Comparison of ENCODE assay signal across 27 cellular contexts in genomic region chr6:33372532-33373123, GRCh38. TPM values are rescaled to one million over a fixed set of nuclear protein-coding genes. Genes with fewer than 3 reads are reported as not detected.
DNase-seq lines count a peak whose midpoint lies in the region; ATAC-seq and TF ChIP-seq lines count a peak whose summit lies in the region.
"Had no signal": no experiment of that assay in that cellular context is flagged by ENCODE, and none has a peak within 500 bp of the region (broad histone marks: within the 10 kb centered on the region; RNA-seq: fewer than 3 reads in every experiment).

No MANE protein-coding gene starts in this region.

- no peaks in the 10 kb centered on the region for H3K27me3 Mint-ChIP-seq in activated CD8-positive, alpha-beta T cell treated with anti-CD3 and anti-CD28 coated beads for 36 hours
- no peaks in the 10 kb centered on the region for H3K27me3 Mint-ChIP-seq in activated CD8-positive, alpha-beta T cell treated with anti-CD3 and anti-CD28 coated beads, Interleukin-2, amount 10 ng/mL, durations not matched to agents 7 days and 5 days (ENCODE audit: low read depth)
- H3K27me3 Mint-ChIP-seq in Calu3 (ENCODE audit: unreplicated experiment), result no peaks in the 10 kb centered on the region

- peak overlapping the region; percentile 34 for H3K27ac Mint-ChIP-seq in activated CD8-positive, alpha-beta T cell treated with anti-CD3 and anti-CD28 coated beads for 36 hours
- no peak overlapping the region for H3K27ac Mint-ChIP-seq in activated CD8-positive, alpha-beta T cell treated with anti-CD3 and anti-CD28 coated beads, Interleukin-2, amount 10 ng/mL, durations not matched to agents 7 days and 5 days
- H3K27ac Mint-ChIP-seq in Calu3 (ENCODE audit: unreplicated experiment), result no peak overlapping the region

- H3K4me3 ChIP-seq in iPS-15b (ENCODE audit: low read depth, low read length) (no peak overlapping the region), suprapubic skin (no peak overlapping the region)
- H3K4me3 ChIP-seq: GM12878, pancreas, sigmoid colon, thoracic aorta had no signal

- peak overlapping the region; percentile 8 for H3K27ac ChIP-seq in suprapubic skin
- H3K27ac ChIP-seq: foreskin keratinocyte, pancreas, sigmoid colon, thoracic aorta had no signal

- peaks cover 12% of the 10 kb centered on the region for H3K4me1 ChIP-seq in iPS-15b (ENCODE audit: control insufficient read depth, insufficient read depth, low read length)
- H3K4me1 ChIP-seq in suprapubic skin, result peaks cover 40% of the 10 kb centered on the region

- no peak for TF ChIP-seq POLR2A in suprapubic skin (IDR thresholded peaks at IDR 0.05)

- 60% methylated on average over 4 of the region's 4 CpGs for WGBS in suprapubic skin

- intact Hi-C loops in activated CD8-positive, alpha-beta T cell treated with anti-CD3 and anti-CD28 coated beads for 36 hours (cut with micrococcal nuclease), result no loop called here
- intact Hi-C loops in Calu3 (cut with micrococcal nuclease; ENCODE audit: unreplicated experiment), result no loop called here

- TF ChIP-seq CTCF in activated CD8-positive, alpha-beta T cell treated with anti-CD3 and anti-CD28 coated beads for 36 hours (IDR thresholded peaks at IDR 0.05), result no peak
- TF ChIP-seq CTCF in suprapubic skin (IDR thresholded peaks at IDR 0.05) (no peak), Calu3 (IDR thresholded peaks at IDR 0.05; ENCODE audit: unreplicated experiment) (no peak)

- H3K9me3 ChIP-seq in iPS-15b (ENCODE audit: control insufficient read depth, insufficient read depth, low read length) (no peaks in the 10 kb centered on the region), suprapubic skin (no peaks in the 10 kb centered on the region)
- H3K9me3 ChIP-seq: pancreas, sigmoid colon, thoracic aorta had no signal

- peaks cover 12% of the 10 kb centered on the region for H3K4me1 Mint-ChIP-seq in activated CD8-positive, alpha-beta T cell treated with anti-CD3 and anti-CD28 coated beads for 36 hours (ENCODE audit: low read depth)
- H3K4me1 Mint-ChIP-seq in activated CD8-positive, alpha-beta T cell treated with anti-CD3 and anti-CD28 coated beads, Interleukin-2, amount 10 ng/mL, durations not matched to agents 7 days and 5 days (ENCODE audit: low read depth), result peaks cover 31% of the 10 kb centered on the region
- peaks cover 26% of the 10 kb centered on the region for H3K4me1 Mint-ChIP-seq in Calu3 (ENCODE audit: low read depth, unreplicated experiment)

- H3K27me3 ChIP-seq in iPS-15b (ENCODE audit: control insufficient read depth, insufficient read depth, low read length) (no peaks in the 10 kb centered on the region), suprapubic skin (no peaks in the 10 kb centered on the region)
- H3K27me3 ChIP-seq: foreskin keratinocyte, pancreas, sigmoid colon had no signal

- ATAC-seq in activated CD8-positive, alpha-beta T cell treated with anti-CD3 and anti-CD28 coated beads for 36 hours, result no peak
- no peak for ATAC-seq in activated CD8-positive, alpha-beta T cell treated with anti-CD3 and anti-CD28 coated beads, Interleukin-2, amount 10 ng/mL, durations not matched to agents 7 days and 5 days
- ATAC-seq in GM18909 (IDR thresholded peaks at IDR 0.05; ENCODE audit: poor library complexity, unreplicated experiment), result no peak
- ATAC-seq: foreskin keratinocyte, GM12878, pancreas, PC-3 had no signal

- DNase-seq in activated CD8-positive, alpha-beta T cell treated with anti-CD3 and anti-CD28 coated beads for 36 hours, result no peak
- no peak for DNase-seq in activated CD8-positive, alpha-beta T cell treated with anti-CD3 and anti-CD28 coated beads, Interleukin-2, amount 10 ng/mL, durations not matched to agents 7 days and 5 days
- peak; percentile 84 for DNase-seq in NCI-H82 (lab: John Stamatoyannopoulos, UW)
- no peak for DNase-seq in suprapubic skin (ENCODE audit: low spot score in 2 of 2)
- DNase-seq in MV-4-11 (lab: John Stamatoyannopoulos, UW), result no peak
- no peak for DNase-seq in Calu3
- DNase-seq: ACHN; activated CD4-positive, alpha-beta T cell treated with anti-CD3 and anti-CD28 coated beads, Interleukin-2, amount 50 U/mL, for 48 hours; activated naive CD4-positive, alpha-beta T cell; activated T-cell treated with anti-CD3 and anti-CD28 coated beads for 4 hours; central memory CD4-positive, alpha-beta T cell; DMS153; erythroblast; foreskin keratinocyte; NCI-H1048; NCI-H2029; NCI-H526 treated with DMSO at 0.1 percent for 48 hours; pancreas; PC-3; SHP77 treated with DMSO at 0.1 percent for 48 hours; sigmoid colon; T-helper 1 cell had no signal

- no TSS peak for BruUV-seq in Calu3 (replicated peaks; lab: Mats Ljungman, UMichigan)

- no peak overlapping the region for H3K4me3 Mint-ChIP-seq in activated CD8-positive, alpha-beta T cell treated with anti-CD3 and anti-CD28 coated beads for 36 hours
- H3K4me3 Mint-ChIP-seq in activated CD8-positive, alpha-beta T cell treated with anti-CD3 and anti-CD28 coated beads, Interleukin-2, amount 10 ng/mL, durations not matched to agents 7 days and 5 days, result no peak overlapping the region
- H3K4me3 Mint-ChIP-seq in Calu3 (ENCODE audit: low read depth, unreplicated experiment), result no peak overlapping the region

- H3K36me3 Mint-ChIP-seq in activated CD8-positive, alpha-beta T cell treated with anti-CD3 and anti-CD28 coated beads for 36 hours (ENCODE audit: low read depth), result no peaks in the 10 kb centered on the region
- no peaks in the 10 kb centered on the region for H3K36me3 Mint-ChIP-seq in activated CD8-positive, alpha-beta T cell treated with anti-CD3 and anti-CD28 coated beads, Interleukin-2, amount 10 ng/mL, durations not matched to agents 7 days and 5 days (ENCODE audit: low read depth)
- no peaks in the 10 kb centered on the region for H3K36me3 Mint-ChIP-seq in Calu3 (ENCODE audit: insufficient read depth, unreplicated experiment)
- H3K36me3 Mint-ChIP-seq: CD14-positive monocyte had no signal

- POLR2A ChIA-PET in activated CD8-positive, alpha-beta T cell treated with anti-CD3 and anti-CD28 coated beads for 36 hours (lab: Charles Lee), result no interaction called here
- POLR2A ChIA-PET in activated CD8-positive, alpha-beta T cell treated with anti-CD3 and anti-CD28 coated beads, Interleukin-2, amount 10 ng/mL, durations not matched to agents 7 days and 5 days (lab: Charles Lee), result no interaction called here

- H3K9me3 Mint-ChIP-seq in activated CD8-positive, alpha-beta T cell treated with anti-CD3 and anti-CD28 coated beads for 36 hours, result no peaks in the 10 kb centered on the region
- no peaks in the 10 kb centered on the region for H3K9me3 Mint-ChIP-seq in activated CD8-positive, alpha-beta T cell treated with anti-CD3 and anti-CD28 coated beads, Interleukin-2, amount 10 ng/mL, durations not matched to agents 7 days and 5 days (ENCODE audit: insufficient read depth)
- H3K9me3 Mint-ChIP-seq in Calu3 (ENCODE audit: low read depth, unreplicated experiment), result no peaks in the 10 kb centered on the region
- H3K9me3 Mint-ChIP-seq: CD14-positive monocyte had no signal

- peak overlapping the region; percentile 47 for H3K9ac ChIP-seq in iPS-15b (ENCODE audit: low read depth, low read length)

- H3K36me3 ChIP-seq in iPS-15b (ENCODE audit: control insufficient read depth, insufficient read depth, low read length) (no peaks in the 10 kb centered on the region), suprapubic skin (no peaks in the 10 kb centered on the region)
- H3K36me3 ChIP-seq: pancreas, sigmoid colon, thoracic aorta had no signal

- CTCF ChIA-PET in activated CD8-positive, alpha-beta T cell treated with anti-CD3 and anti-CD28 coated beads for 36 hours (lab: Charles Lee), result no interaction called here
- CTCF ChIA-PET in activated CD8-positive, alpha-beta T cell treated with anti-CD3 and anti-CD28 coated beads, Interleukin-2, amount 10 ng/mL, durations not matched to agents 7 days and 5 days (lab: Charles Lee), result interaction anchor here (4.7 kb wide), 1 partner anchor 18 kb away, joined by 20 read pairs; no protein-coding TSS in a partner anchor
- CTCF ChIA-PET in Calu3 (lab: Charles Lee), result no interaction called here

- no peak for TF ChIP-seq EP300 in suprapubic skin (IDR thresholded peaks at IDR 0.05)

RNA-seq across cellular contexts. Expression of gene KIFC1, which starts 19.0 kb away (rescaled TPM):
- total RNA-seq in activated CD8-positive, alpha-beta T cell treated with anti-CD3 and anti-CD28 coated beads for 36 hours, result 10 to 100 TPM; 93.4 to 96.0 TPM
- 100 to 1,000 TPM; 175 to 180 TPM for total RNA-seq in activated CD8-positive, alpha-beta T cell treated with anti-CD3 and anti-CD28 coated beads, Interleukin-2, amount 10 ng/mL, durations not matched to agents 7 days and 5 days
- total RNA-seq in suprapubic skin, result 10 to 100 TPM in 2 of 4 donors, 1 to 10 TPM in 2; 3.2 to 19.5 (median 9.8) TPM
- total RNA-seq in Calu3 (2022), result 105 and 140 TPM in 2 replicates

RNA-seq across cellular contexts. Expression of gene PHF1, which starts 38.2 kb away (rescaled TPM):
- total RNA-seq in activated CD8-positive, alpha-beta T cell treated with anti-CD3 and anti-CD28 coated beads for 36 hours, result 10 to 100 TPM; 31.9 to 32.6 TPM
- total RNA-seq in activated CD8-positive, alpha-beta T cell treated with anti-CD3 and anti-CD28 coated beads, Interleukin-2, amount 10 ng/mL, durations not matched to agents 7 days and 5 days, result 10 to 100 TPM; 35.9 to 36.5 TPM
- total RNA-seq in suprapubic skin (100 to 1,000 TPM in 1 of 4 donors, 10 to 100 TPM in 3; 35.9 to 102 (median 48.6) TPM), Calu3 (2022) (62.4 and 68.3 TPM in 2 replicates)

RNA-seq across cellular contexts. Expression of gene CUTA, which starts 45.3 kb away (rescaled TPM):
- 100 to 1,000 TPM; 155 to 160 TPM for total RNA-seq in activated CD8-positive, alpha-beta T cell treated with anti-CD3 and anti-CD28 coated beads for 36 hours
- 100 to 1,000 TPM; 179 to 187 TPM for total RNA-seq in activated CD8-positive, alpha-beta T cell treated with anti-CD3 and anti-CD28 coated beads, Interleukin-2, amount 10 ng/mL, durations not matched to agents 7 days and 5 days
- total RNA-seq in suprapubic skin, result 100 to 1,000 TPM; 119 to 185 (median 159) TPM
- total RNA-seq in Calu3 (2022), result 170 and 172 TPM in 2 replicates

RNA-seq across cellular contexts. Expression of gene SYNGAP1, which starts 47.2 kb away (rescaled TPM):
- 10 to 100 TPM; 57.9 to 67.0 TPM for total RNA-seq in activated CD8-positive, alpha-beta T cell treated with anti-CD3 and anti-CD28 coated beads for 36 hours
- 10 to 100 TPM; 42.0 to 48.2 TPM for total RNA-seq in activated CD8-positive, alpha-beta T cell treated with anti-CD3 and anti-CD28 coated beads, Interleukin-2, amount 10 ng/mL, durations not matched to agents 7 days and 5 days
- 10 to 100 TPM; 13.5 to 30.4 (median 14.0) TPM for total RNA-seq in suprapubic skin
- 18.8 and 24.9 TPM in 2 replicates for total RNA-seq in Calu3 (2022)

RNA-seq across cellular contexts. Expression of gene DAXX, which starts 49.9 kb away (rescaled TPM):
- total RNA-seq in activated CD8-positive, alpha-beta T cell treated with anti-CD3 and anti-CD28 coated beads for 36 hours, result 10 to 100 TPM; 59.8 to 72.4 TPM
- total RNA-seq in activated CD8-positive, alpha-beta T cell treated with anti-CD3 and anti-CD28 coated beads, Interleukin-2, amount 10 ng/mL, durations not matched to agents 7 days and 5 days, result 100 to 1,000 TPM; 112 to 114 TPM
- total RNA-seq in suprapubic skin, result 10 to 100 TPM; 35.6 to 53.2 (median 42.5) TPM
- 86.3 and 86.6 TPM in 2 replicates for total RNA-seq in Calu3 (2022)
